In genomic region chr7:23482686-23483085, GRCh38 we compare ENCODE assay signal across 3 cellular contexts.
A peak's percentile ranks its signal among the peaks of the same experiment; 100 is the strongest.
TF ChIP-seq lines count a peak whose summit lies in the region.

No MANE protein-coding gene starts in this region.

TF ChIP-seq in HepG2, 621 proteins besides CTCF, POLR2A, EP300 and RAD21:
- TF ChIP-seq ZFYVE20 (CRISPR knock-in tag; IDR thresholded peaks at IDR 0.05; ENCODE audit: borderline replicate concordance, low read depth) (no peak), MAFF (IDR thresholded peaks at IDR 0.05; ENCODE audit: low read depth, low read length) (peak; percentile 58), ZFP41 (CRISPR knock-in tag; IDR thresholded peaks at IDR 0.05; ENCODE audit: borderline replicate concordance) (no peak), MAFK (conservative IDR thresholded peaks at IDR 0.05 in 1 of 2, IDR thresholded peaks at IDR 0.05 in 1 of 2; ENCODE audit: low read length in 2 of 2) (peak; percentile 63 to 71), CHD2 (IDR thresholded peaks at IDR 0.05; ENCODE audit: low read depth, low read length) (no peak), MAF1 (CRISPR knock-in tag; IDR thresholded peaks at IDR 0.05; ENCODE audit: borderline replicate concordance) (no peak), NFE2L1 (CRISPR knock-in tag; IDR thresholded peaks at IDR 0.05; ENCODE audit: borderline replicate concordance) (no peak)

TF ChIP-seq in IMR-90, 13 proteins besides CTCF, POLR2A, EP300 and RAD21:
- TF ChIP-seq MAFK (IDR thresholded peaks at IDR 0.05; ENCODE audit: low read depth, low read length) (peak; percentile 30; the same call in 1 of the 2 replicates), USF2 (IDR thresholded peaks at IDR 0.05; ENCODE audit: low read depth, low read length) (no peak)

TF ChIP-seq in K562, 482 proteins besides CTCF, POLR2A, EP300 and RAD21:
- TF ChIP-seq CBX3 (IDR thresholded peaks at IDR 0.05; ENCODE audit: borderline replicate concordance in 1 of 2, low read length in 2 of 2) (no peak), MAFF (IDR thresholded peaks at IDR 0.05; ENCODE audit: low read length) (peak; percentile 37; the same call in 1 of the 2 replicates), TEAD4 (IDR thresholded peaks at IDR 0.05; ENCODE audit: low read length) (no peak), TEAD4 (CRISPR knock-in tag; IDR thresholded peaks at IDR 0.05; ENCODE audit: borderline replicate concordance) (no peak), IFI16 (CRISPR knock-in tag; IDR thresholded peaks at IDR 0.05) (no peak), ZNF316 (IDR thresholded peaks at IDR 0.05) (peak; percentile 60; the same call in 1 of the 2 replicates), MAFG (tag; conservative IDR thresholded peaks at IDR 0.05) (0 out of 2 replicates have a peak, but pooled peaks have one; percentile 41), C11orf30 (IDR thresholded peaks at IDR 0.05; ENCODE audit: low read depth) (peak; percentile 49; the same call in 1 of the 2 replicates), ZNF583 (CRISPR knock-in tag; IDR thresholded peaks at IDR 0.05) (no peak), L3MBTL2 (IDR thresholded peaks at IDR 0.05) (no peak), SNRNP70 (optimal IDR thresholded peaks at IDR 0.05; ENCODE audit: low read depth, low read length) (no peak)
